ENCODE assay signal across 1 cellular context in genomic region chr1:204294371-204294770, GRCh38.
TF ChIP-seq lines count a peak whose summit lies in the region.

No MANE protein-coding gene starts in this region.

TF ChIP-seq in A549, 52 proteins besides CTCF, POLR2A, EP300 and RAD21 (continued from another document):
- TF ChIP-seq ELK1 (IDR thresholded peaks at IDR 0.05; ENCODE audit: low read depth, low read length) (no peak), MAX (IDR thresholded peaks at IDR 0.05) (peak; percentile 53), CBX8 (IDR thresholded peaks at IDR 0.05) (no peak), JUN (IDR thresholded peaks at IDR 0.05) (peak; percentile 62 to 76; a peak in 4 of 5 replicates), RCOR1 (IDR thresholded peaks at IDR 0.05; ENCODE audit: low read depth, low read length) (no peak), HOXB13 (CRISPR knock-in tag; IDR thresholded peaks at IDR 0.05; ENCODE audit: low read depth) (no peak), MAFK (IDR thresholded peaks at IDR 0.05; ENCODE audit: partially characterized antibody) (no peak), FOXS1 (CRISPR knock-in tag; IDR thresholded peaks at IDR 0.05) (no peak), ATOH8 (CRISPR knock-in tag; IDR thresholded peaks at IDR 0.05; ENCODE audit: low read depth) (no peak), BCL3 (IDR thresholded peaks at IDR 0.05) (no peak), CEBPB (IDR thresholded peaks at IDR 0.05) (peak; percentile 90 to 99), RFX5 (IDR thresholded peaks at IDR 0.05) (no peak), ZC3H11A (IDR thresholded peaks at IDR 0.05) (no peak), REST (IDR thresholded peaks at IDR 0.05) (no peak), FOSL2 (IDR thresholded peaks at IDR 0.05) (peak; percentile 77), FOSL2 (CRISPR knock-in tag; IDR thresholded peaks at IDR 0.05) (peak; percentile 85), CBX2 (IDR thresholded peaks at IDR 0.05; ENCODE audit: borderline replicate concordance, low read depth) (no peak), RARB (CRISPR knock-in tag; IDR thresholded peaks at IDR 0.05) (no peak), EHMT2 (IDR thresholded peaks at IDR 0.05; ENCODE audit: low read depth) (no peak), NFE2L2 (conservative IDR thresholded peaks at IDR 0.05; ENCODE audit: low read length) (no peak), KDM1A (IDR thresholded peaks at IDR 0.05; ENCODE audit: low read depth) (no peak), FOSB (CRISPR knock-in tag; IDR thresholded peaks at IDR 0.05) (no peak)
TF ChIP-seq in A549: peak in this region for 7.
